Comparison of ENCODE assay signal across 8 cellular contexts in genomic region chr12:64621257-64621942, GRCh38. TPM values are rescaled to one million over a fixed set of nuclear protein-coding genes. Genes with fewer than 3 reads are reported as not detected.
DNase-seq lines count a peak whose midpoint lies in the region; ATAC-seq and TF ChIP-seq lines count a peak whose summit lies in the region.

No MANE protein-coding gene starts in this region.

- H3K27ac ChIP-seq in CD8-positive, alpha-beta memory T cell (ENCODE audit: low read depth, low read length): no peak overlapping the region
- H3K27ac ChIP-seq in coronary artery: peak overlapping the region; percentile 61 to 83

- no peaks in the 10 kb centered on the region for H3K9me3 ChIP-seq in CD8-positive, alpha-beta memory T cell (ENCODE audit: low read length)
- H3K9me3 ChIP-seq in HAP-1: no peaks in the 10 kb centered on the region

- H3K4me1 ChIP-seq in CD8-positive, alpha-beta memory T cell (ENCODE audit: insufficient read depth, low read length): peaks cover 75% of the 10 kb centered on the region
- peaks cover 32% of the 10 kb centered on the region for H3K4me1 ChIP-seq in HAP-1

- POLR2A ChIA-PET in CD8-positive, alpha-beta memory T cell (lab: Charles Lee): no interaction called here

- in situ Hi-C loops in HAP-1 (cut with MboI; ENCODE audit: low sequenced_read_pairs): no loop called here

- ATAC-seq in GM19467 (IDR thresholded peaks at IDR 0.05; ENCODE audit: unreplicated experiment): peak; percentile 69
- ATAC-seq in HG03442 (IDR thresholded peaks at IDR 0.05; ENCODE audit: unreplicated experiment): peak; percentile 64
- ATAC-seq in Right ventricle myocardium inferior: no peak

- H3K9me3 Mint-ChIP-seq in CD8-positive, alpha-beta memory T cell: no peaks in the 10 kb centered on the region

- CTCF ChIA-PET in CD8-positive, alpha-beta memory T cell (lab: Charles Lee): interaction anchor here (1.6 kb wide), 1 partner anchor 77 kb away, joined by 5 read pairs; no protein-coding TSS in a partner anchor

- intact Hi-C loops in Right ventricle myocardium inferior (cut with DNase I): no loop called here

- H3K27ac Mint-ChIP-seq in CD8-positive, alpha-beta memory T cell: peak overlapping the region in 5 of 8 donors; percentile 17 to 47 (median 29)

- H3K27me3 ChIP-seq in CD8-positive, alpha-beta memory T cell (ENCODE audit: insufficient read depth, low read length, poor library complexity, severe bottlenecking): no peaks in the 10 kb centered on the region
- H3K27me3 ChIP-seq in HAP-1 (ENCODE audit: low read depth): no peaks in the 10 kb centered on the region

- H3K36me3 Mint-ChIP-seq in CD8-positive, alpha-beta memory T cell: peaks cover 0 to 37% (median 9%) of the 10 kb centered on the region in 3 donors

- DNase-seq in CD8-positive, alpha-beta memory T cell: no peak
- DNase-seq in coronary artery (ENCODE audit: low spot score): peak; percentile 75
- no peak for DNase-seq in stimulated activated naive CD4-positive, alpha-beta T cell treated with Interleukin-2 at 50 U/mL for 16 hours (lab: John Stamatoyannopoulos, UW)
- no peak for DNase-seq in HAP-1 (ENCODE audit: low spot score in 2 of 2)
- no peak for DNase-seq in Right ventricle myocardium inferior (ENCODE audit: missing footprints)
- DNase-seq in retina: no peak

- no peak overlapping the region for H3K4me3 ChIP-seq in CD8-positive, alpha-beta memory T cell (ENCODE audit: low read length)
- H3K4me3 ChIP-seq in coronary artery: no peak overlapping the region
- no peak overlapping the region for H3K4me3 ChIP-seq in HAP-1

- no peak for TF ChIP-seq CTCF in coronary artery (IDR thresholded peaks at IDR 0.05)

- no peaks in the 10 kb centered on the region for H3K27me3 Mint-ChIP-seq in CD8-positive, alpha-beta memory T cell

- H3K4me1 Mint-ChIP-seq in CD8-positive, alpha-beta memory T cell: peaks cover 66 to 93% (median 85%) of the 10 kb centered on the region in 3 donors

- H3K4me3 Mint-ChIP-seq in CD8-positive, alpha-beta memory T cell: no peak overlapping the region

- no peaks in the 10 kb centered on the region for H3K36me3 ChIP-seq in CD8-positive, alpha-beta memory T cell (ENCODE audit: insufficient read depth, low read length)
- H3K36me3 ChIP-seq in HAP-1 (replicated peaks): no peaks in the 10 kb centered on the region

RNA-seq across cellular contexts. Expression of gene RASSF3, which starts 11.1 kb away (rescaled TPM):
- total RNA-seq in CD8-positive, alpha-beta memory T cell: 10 to 100 TPM; 58.2 to 59.2 TPM
- polyA plus RNA-seq in CD8-positive, alpha-beta memory T cell: 4.0 TPM
- 123 TPM for total RNA-seq in Right ventricle myocardium inferior
